ENCODE assay signal across 31 cellular contexts in genomic region chr9:24381205-24381604, GRCh38.
"Had no signal": no experiment of that assay in that cellular context is flagged by ENCODE, and none has a peak within 500 bp of the region (broad histone marks: within the 10 kb centered on the region; RNA-seq: fewer than 3 reads in every experiment).

No MANE protein-coding gene starts in this region.

- H3K36me3 Mint-ChIP-seq: activated naive CD4-positive, alpha-beta T cell treated with anti-CD3 and anti-CD28 coated beads, Interleukin-2, amount 50 U/mL, for 24 hours; activated naive CD8-positive, alpha-beta T cell treated with anti-CD3 and anti-CD28 coated beads for 36 hours had no signal

- H3K4me3 ChIP-seq: adrenal gland, body of pancreas, colonic mucosa, esophagus muscularis mucosa, gastrocnemius medialis, heart left ventricle had no signal

- H3K27me3 Mint-ChIP-seq: activated B cell treated with CpG ODN at 0.5 μM for 24 hours; activated CD8-positive, alpha-beta T cell treated with anti-CD3 and anti-CD28 coated beads for 36 hours; activated naive CD4-positive, alpha-beta T cell treated with anti-CD3 and anti-CD28 coated beads, Interleukin-2, amount 50 U/mL, for 24 hours; activated naive CD8-positive, alpha-beta T cell treated with anti-CD3 and anti-CD28 coated beads for 36 hours; activated naive CD8-positive, alpha-beta T cell treated with anti-CD3 and anti-CD28 coated beads, Interleukin-2, amount 50 U/mL, for 24 hours had no signal

- ATAC-seq: activated CD4-positive, CD25-positive, alpha-beta regulatory T cell treated with anti-CD3 and anti-CD28 coated beads, Interleukin-2, amount 50 U/mL, for 24 hours; activated CD8-positive, alpha-beta T cell treated with anti-CD3 and anti-CD28 coated beads for 36 hours; activated naive CD8-positive, alpha-beta T cell treated with anti-CD3 and anti-CD28 coated beads, Interleukin-2, amount 50 U/mL, for 24 hours; body of pancreas; foreskin keratinocyte; gastrocnemius medialis; heart left ventricle had no signal

- DNase-seq: activated B cell treated with CpG ODN at 0.5 μM for 24 hours; activated CD4-positive, alpha-beta T cell treated with anti-CD3 and anti-CD28 coated beads for 48 hours; activated CD4-positive, alpha-beta T cell treated with anti-CD3 and anti-CD28 coated beads, Interleukin-2, amount 50 U/mL, for 1 hour; activated CD4-positive, alpha-beta T cell treated with anti-CD3 and anti-CD28 coated beads, Interleukin-2, amount 50 U/mL, for 48 hours; activated CD8-positive, alpha-beta memory T cell treated with anti-CD3 and anti-CD28 coated beads for 24 hours; activated CD8-positive, alpha-beta T cell treated with anti-CD3 and anti-CD28 coated beads for 36 hours; activated effector memory CD4-positive, alpha-beta T cell treated with anti-CD3 and anti-CD28 coated beads, Interleukin-2, amount 50 U/mL, for 16 hours; activated naive CD4-positive, alpha-beta T cell treated with anti-CD3 and anti-CD28 coated beads for 36 hours; activated naive CD8-positive, alpha-beta T cell treated with anti-CD3 and anti-CD28 coated beads for 36 hours; activated naive CD8-positive, alpha-beta T cell treated with anti-CD3 and anti-CD28 coated beads, Interleukin-2, amount 50 U/mL, for 24 hours; activated T-cell treated with anti-CD3 and anti-CD28 coated beads, Interleukin-2, amount 50 U/mL, for 1 hour; activated T-cell treated with anti-CD3 and anti-CD28 coated beads, Interleukin-2, amount 50 U/mL, for 48 hours; adrenal gland; amygdala; aorta; body of pancreas; central memory CD4-positive, alpha-beta T cell; cerebellar nuclear complex; colonic mucosa; effector memory CD4-positive, alpha-beta T cell; erythroblast; foreskin keratinocyte; gastrocnemius medialis; glutamatergic neuron; heart left ventricle; T-helper 2 cell had no signal

- H3K4me1 Mint-ChIP-seq: activated B cell treated with CpG ODN at 0.5 μM for 24 hours; activated naive CD4-positive, alpha-beta T cell treated with anti-CD3 and anti-CD28 coated beads, Interleukin-2, amount 50 U/mL, for 24 hours; activated naive CD8-positive, alpha-beta T cell treated with anti-CD3 and anti-CD28 coated beads for 36 hours; activated naive CD8-positive, alpha-beta T cell treated with anti-CD3 and anti-CD28 coated beads, Interleukin-2, amount 50 U/mL, for 24 hours had no signal

- H3K27ac Mint-ChIP-seq: activated B cell treated with CpG ODN at 0.5 μM for 24 hours; activated CD8-positive, alpha-beta T cell treated with anti-CD3 and anti-CD28 coated beads for 36 hours; activated naive CD4-positive, alpha-beta T cell treated with anti-CD3 and anti-CD28 coated beads for 36 hours; activated naive CD4-positive, alpha-beta T cell treated with anti-CD3 and anti-CD28 coated beads, Interleukin-2, amount 50 U/mL, for 24 hours; activated naive CD8-positive, alpha-beta T cell treated with anti-CD3 and anti-CD28 coated beads for 36 hours; activated naive CD8-positive, alpha-beta T cell treated with anti-CD3 and anti-CD28 coated beads, Interleukin-2, amount 50 U/mL, for 24 hours; activated T-helper 1 cell treated with anti-CD3 and anti-CD28 coated beads, Interleukin-12 subunit alpha, Interleukin-12 subunit beta, Interleukin-2, Interleukin-4 antibody, amounts not matched to agents 30 ng/mL and 10 ng/mL and 1 ng/mL, durations not matched to agents 14 hours and 24 hours and 36 hours; activated T-helper 2 cell treated with anti-CD3 and anti-CD28 coated beads, Interferon-gamma antibody, Interleukin-2, Interleukin-4, amounts not matched to agents 10 μg/mL and 5 μg/mL and 100 μg/mL, durations not matched to agents 14 hours and 24 hours and 36 hours had no signal

- H3K4me3 Mint-ChIP-seq: activated B cell treated with CpG ODN at 0.5 μM for 24 hours; activated CD8-positive, alpha-beta T cell treated with anti-CD3 and anti-CD28 coated beads for 36 hours; activated naive CD4-positive, alpha-beta T cell treated with anti-CD3 and anti-CD28 coated beads for 36 hours; activated naive CD4-positive, alpha-beta T cell treated with anti-CD3 and anti-CD28 coated beads, Interleukin-2, amount 50 U/mL, for 24 hours; activated naive CD8-positive, alpha-beta T cell treated with anti-CD3 and anti-CD28 coated beads for 36 hours; activated naive CD8-positive, alpha-beta T cell treated with anti-CD3 and anti-CD28 coated beads, Interleukin-2, amount 50 U/mL, for 24 hours; activated T-helper 1 cell treated with anti-CD3 and anti-CD28 coated beads, Interleukin-12 subunit alpha, Interleukin-12 subunit beta, Interleukin-2, Interleukin-4 antibody, amounts not matched to agents 30 ng/mL and 10 ng/mL and 1 ng/mL, durations not matched to agents 14 hours and 24 hours and 36 hours had no signal

- H3K27ac ChIP-seq: adrenal gland, body of pancreas, colonic mucosa, esophagus muscularis mucosa, foreskin keratinocyte, gastrocnemius medialis, heart left ventricle had no signal
